ENCODE assay signal across 17 cellular contexts in genomic region chr1:235006132-235006721, GRCh38.
DNase-seq lines count a peak whose midpoint lies in the region; ATAC-seq lines count a peak whose summit lies in the region.
"Had no signal": no experiment of that assay in that cellular context is flagged by ENCODE, and none has a peak within 500 bp of the region (broad histone marks: within the 10 kb centered on the region; RNA-seq: fewer than 3 reads in every experiment).

No MANE protein-coding gene starts in this region.

- H3K4me1 Mint-ChIP-seq in activated T-cell treated with anti-CD3 and anti-CD28 coated beads, Interleukin-2, amount 50 U/mL, for 4 hours (ENCODE audit: low read depth), result peaks cover 62% of the 10 kb centered on the region
- H3K4me1 Mint-ChIP-seq in activated T-helper 2 cell treated with anti-CD3 and anti-CD28 coated beads, Interferon-gamma antibody, Interleukin-2, Interleukin-4, amounts not matched to agents 10 μg/mL and 5 μg/mL and 100 μg/mL, durations not matched to agents 14 hours and 24 hours and 36 hours (ENCODE audit: low read depth), result peaks cover 67% of the 10 kb centered on the region

- no peaks in the 10 kb centered on the region for H3K27me3 Mint-ChIP-seq in activated T-cell treated with anti-CD3 and anti-CD28 coated beads, Interleukin-2, amount 50 U/mL, for 4 hours (ENCODE audit: low read depth)
- H3K27me3 Mint-ChIP-seq in activated T-helper 2 cell treated with anti-CD3 and anti-CD28 coated beads, Interferon-gamma antibody, Interleukin-2, Interleukin-4, amounts not matched to agents 10 μg/mL and 5 μg/mL and 100 μg/mL, durations not matched to agents 14 hours and 24 hours and 36 hours (ENCODE audit: low read depth), result no peaks in the 10 kb centered on the region
- H3K27me3 Mint-ChIP-seq: effector memory CD8-positive, alpha-beta T cell had no signal

- intact Hi-C loops in activated T-helper 2 cell treated with anti-CD3 and anti-CD28 coated beads, Interferon-gamma antibody, Interleukin-2, Interleukin-4, amounts not matched to agents 10 μg/mL and 5 μg/mL and 100 μg/mL, durations not matched to agents 14 hours and 24 hours and 36 hours (cut with micrococcal nuclease), result no loop called here

- peak; percentile 42 to 44 for ATAC-seq in activated T-cell treated with anti-CD3 and anti-CD28 coated beads, Interleukin-2, amount 50 U/mL, for 4 hours
- ATAC-seq in HG02981 (IDR thresholded peaks at IDR 0.05; ENCODE audit: unreplicated experiment) (peak; percentile 49), GM18511 (IDR thresholded peaks at IDR 0.05; ENCODE audit: unreplicated experiment) (no peak)
- peak; percentile 61 for ATAC-seq in stimulated activated naive CD8-positive, alpha-beta T cell treated with anti-CD3 and anti-CD28 coated beads, Interleukin-15, Interleukin-2, amounts not matched to agents 100 U/mL and 50 U/mL, for 24 hours
- ATAC-seq: effector memory CD8-positive, alpha-beta T cell; heart left ventricle; psoas muscle had no signal

- peak overlapping the region; percentile 81 for H3K27ac Mint-ChIP-seq in activated T-helper 2 cell treated with anti-CD3 and anti-CD28 coated beads, Interferon-gamma antibody, Interleukin-2, Interleukin-4, amounts not matched to agents 10 μg/mL and 5 μg/mL and 100 μg/mL, durations not matched to agents 14 hours and 24 hours and 36 hours
- H3K27ac Mint-ChIP-seq: effector memory CD8-positive, alpha-beta T cell had no signal

- peaks cover 5% of the 10 kb centered on the region for H3K9me3 Mint-ChIP-seq in activated T-cell treated with anti-CD3 and anti-CD28 coated beads, Interleukin-2, amount 50 U/mL, for 4 hours
- peaks cover 39% of the 10 kb centered on the region for H3K9me3 Mint-ChIP-seq in activated T-helper 2 cell treated with anti-CD3 and anti-CD28 coated beads, Interferon-gamma antibody, Interleukin-2, Interleukin-4, amounts not matched to agents 10 μg/mL and 5 μg/mL and 100 μg/mL, durations not matched to agents 14 hours and 24 hours and 36 hours
- H3K9me3 Mint-ChIP-seq: effector memory CD8-positive, alpha-beta T cell had no signal

- H3K27ac ChIP-seq in caudate nucleus (ENCODE audit: low read depth, low read length), result no peak overlapping the region
- H3K27ac ChIP-seq: heart left ventricle, psoas muscle had no signal

- no peak for DNase-seq in activated T-cell treated with anti-CD3 and anti-CD28 coated beads, Interleukin-2, amount 50 U/mL, for 4 hours
- DNase-seq in activated T-cell treated with anti-CD3 and anti-CD28 coated beads for 4 hours, result no peak
- DNase-seq in activated T-helper 2 cell treated with anti-CD3 and anti-CD28 coated beads, Interferon-gamma antibody, Interleukin-2, Interleukin-4, amounts not matched to agents 10 μg/mL and 5 μg/mL and 100 μg/mL, durations not matched to agents 14 hours and 24 hours and 36 hours (ENCODE audit: low spot score), result no peak
- DNase-seq in stimulated activated naive CD8-positive, alpha-beta T cell treated with anti-CD3 and anti-CD28 coated beads, Interleukin-15, Interleukin-2, amounts not matched to agents 100 U/mL and 50 U/mL, for 24 hours, result no peak
- no peak for DNase-seq in activated effector memory CD4-positive, alpha-beta T cell treated with Interleukin-2 at 50 U/mL for 16 hours
- no peak for DNase-seq in caudate nucleus (lab: John Stamatoyannopoulos, UW)
- DNase-seq: amygdala; cerebellar nuclear complex; effector memory CD8-positive, alpha-beta T cell; EL; heart left ventricle; NCI-H1048; NCI-H748 treated with DMSO at 0.1 percent for 48 hours; psoas muscle; spleen had no signal

- no peak overlapping the region for H3K4me3 Mint-ChIP-seq in activated T-cell treated with anti-CD3 and anti-CD28 coated beads, Interleukin-2, amount 50 U/mL, for 4 hours
- H3K4me3 Mint-ChIP-seq in activated T-helper 2 cell treated with anti-CD3 and anti-CD28 coated beads, Interferon-gamma antibody, Interleukin-2, Interleukin-4, amounts not matched to agents 10 μg/mL and 5 μg/mL and 100 μg/mL, durations not matched to agents 14 hours and 24 hours and 36 hours (ENCODE audit: low read depth), result no peak overlapping the region
- H3K4me3 Mint-ChIP-seq: effector memory CD8-positive, alpha-beta T cell had no signal

- H3K36me3 Mint-ChIP-seq in activated T-cell treated with anti-CD3 and anti-CD28 coated beads, Interleukin-2, amount 50 U/mL, for 4 hours (ENCODE audit: insufficient read depth), result no peaks in the 10 kb centered on the region
- H3K36me3 Mint-ChIP-seq in activated T-helper 2 cell treated with anti-CD3 and anti-CD28 coated beads, Interferon-gamma antibody, Interleukin-2, Interleukin-4, amounts not matched to agents 10 μg/mL and 5 μg/mL and 100 μg/mL, durations not matched to agents 14 hours and 24 hours and 36 hours (ENCODE audit: low read depth), result peaks cover 54% of the 10 kb centered on the region
